ENCODE assay signal across 1 cellular context in genomic region chr1:44777969-44778635, GRCh38.
TF ChIP-seq lines count a peak whose summit lies in the region.

No MANE protein-coding gene starts in this region.

TF ChIP-seq in H1, 55 proteins besides CTCF, POLR2A, EP300 and RAD21:
- TF ChIP-seq SP4 (IDR thresholded peaks at IDR 0.05; ENCODE audit: low read length) = no peak
- no peak for TF ChIP-seq BRCA1 (IDR thresholded peaks at IDR 0.05; ENCODE audit: low read depth, low read length)
- TF ChIP-seq, protein P1, sequence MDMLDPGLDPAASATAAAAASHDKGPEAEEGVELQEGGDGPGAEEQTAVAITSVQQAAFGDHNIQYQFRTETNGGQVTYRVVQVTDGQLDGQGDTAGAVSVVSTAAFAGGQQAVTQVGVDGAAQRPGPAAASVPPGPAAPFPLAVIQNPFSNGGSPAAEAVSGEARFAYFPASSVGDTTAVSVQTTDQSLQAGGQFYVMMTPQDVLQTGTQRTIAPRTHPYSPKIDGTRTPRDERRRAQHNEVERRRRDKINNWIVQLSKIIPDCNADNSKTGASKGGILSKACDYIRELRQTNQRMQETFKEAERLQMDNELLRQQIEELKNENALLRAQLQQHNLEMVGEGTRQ (IDR thresholded peaks at IDR 0.05; ENCODE audit: low read length) = no peak
- no peak for TF ChIP-seq SP2 (IDR thresholded peaks at IDR 0.05; ENCODE audit: low read length)
- TF ChIP-seq POLR2AphosphoS5 (IDR thresholded peaks at IDR 0.05; ENCODE audit: low read depth, low read length) = 0 out of 2 replicates have a peak, but pooled peaks have one; percentile 20
